Comparison of ENCODE assay signal across 15 cellular contexts in the genomic region with DNA sequence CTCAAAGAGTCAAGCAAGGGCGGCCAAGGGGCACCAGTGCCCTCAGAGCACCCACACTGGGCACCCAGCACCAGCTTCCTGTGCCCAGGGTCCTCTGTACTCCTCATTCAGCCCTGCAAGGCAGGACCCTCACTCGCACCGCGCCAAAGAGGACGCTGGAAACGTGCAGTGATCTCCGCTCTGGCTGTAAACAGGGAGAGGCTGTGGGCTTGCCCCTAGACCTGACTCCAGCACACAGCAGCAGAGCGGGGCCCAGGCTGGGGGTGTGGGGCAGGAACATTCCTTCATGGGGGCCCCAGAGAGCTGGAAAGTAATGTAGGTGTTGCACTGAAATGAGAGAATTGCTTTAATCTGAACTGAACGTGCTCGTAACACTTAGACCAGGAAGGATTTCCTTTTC.
"Had no signal": no experiment of that assay in that cellular context is flagged by ENCODE, and none has a peak within 500 bp of the region (broad histone marks: within the 10 kb centered on the region; RNA-seq: fewer than 3 reads in every experiment).

No MANE protein-coding gene starts in this region.

- H3K9me3 Mint-ChIP-seq: effector memory CD8-positive, alpha-beta T cell; neural crest cell had no signal

- H3K4me3 ChIP-seq: gastrocnemius medialis, pancreas, tibial artery, uterus had no signal

- H3K36me3 ChIP-seq: gastrocnemius medialis, pancreas, tibial artery, uterus had no signal

- H3K27ac ChIP-seq: epithelial cell of prostate, gastrocnemius medialis, pancreas, tibial artery, uterus, VCaP had no signal

- H3K4me3 Mint-ChIP-seq: effector memory CD8-positive, alpha-beta T cell; neural crest cell had no signal

- H3K27me3 Mint-ChIP-seq: effector memory CD8-positive, alpha-beta T cell had no signal

- H3K27me3 ChIP-seq: gastrocnemius medialis, pancreas, tibial artery, uterus had no signal

- H3K4me1 ChIP-seq: gastrocnemius medialis, pancreas, uterus had no signal

- DNase-seq: activated T-cell treated with anti-CD3 and anti-CD28 coated beads for 4 hours; cortex of kidney; effector memory CD8-positive, alpha-beta T cell; gastrocnemius medialis; left ventricle myocardium superior; mesenchymal stem cell; stimulated activated CD4-positive, alpha-beta T cell treated with anti-CD3 and anti-CD28 coated beads, Interleukin-15, amount 100 ng/mL, for 24 hours; stimulated activated CD4-positive, alpha-beta T cell treated with anti-CD3 and anti-CD28 coated beads, Interleukin-4, amount 100 ng/mL, for 24 hours; T1000; tibial artery; uterus had no signal

- H3K9me3 ChIP-seq: gastrocnemius medialis, pancreas, tibial artery, uterus had no signal

- ATAC-seq: effector memory CD8-positive, alpha-beta T cell; gastrocnemius medialis; left ventricle myocardium superior; pancreas had no signal
